ENCODE assay signal across 2 cellular contexts in genomic region chr2:64698068-64698645, GRCh38.
TF ChIP-seq lines count a peak whose summit lies in the region.

No MANE protein-coding gene starts in this region.

TF ChIP-seq in SK-N-SH, 30 proteins besides CTCF, POLR2A, EP300 and RAD21 (continued from another document):
- TF ChIP-seq REST (IDR thresholded peaks at IDR 0.05; ENCODE audit: low read depth, low read length), result no peak
- no peak for TF ChIP-seq GABPA (IDR thresholded peaks at IDR 0.05; ENCODE audit: low read depth)
- TF ChIP-seq NRF1 (IDR thresholded peaks at IDR 0.05; ENCODE audit: low read depth, low read length), result no peak
- TF ChIP-seq RXRA (IDR thresholded peaks at IDR 0.05; ENCODE audit: borderline replicate concordance, low read depth), result no peak
- TF ChIP-seq GATA2 (CRISPR knock-in tag; IDR thresholded peaks at IDR 0.05), result no peak
- no peak for TF ChIP-seq TCF12 (IDR thresholded peaks at IDR 0.05)
- TF ChIP-seq TEAD4 (IDR thresholded peaks at IDR 0.05; ENCODE audit: borderline replicate concordance, insufficient read depth), result no peak
- no peak for TF ChIP-seq MAX (IDR thresholded peaks at IDR 0.05; ENCODE audit: low read depth)
- no peak for TF ChIP-seq RFX5 (IDR thresholded peaks at IDR 0.05; ENCODE audit: low read length)
- no peak for TF ChIP-seq EZH2phosphoT487 (IDR thresholded peaks at IDR 0.05; ENCODE audit: borderline replicate concordance, low read depth)
- TF ChIP-seq ZBTB33 (IDR thresholded peaks at IDR 0.05; ENCODE audit: borderline replicate concordance, low read depth), result no peak
TF ChIP-seq in SK-N-SH: peak in this region for 0.

TF ChIP-seq in SK-N-SH treated with all-trans-retinoic acid at 6 μM for 48 hours, 23 proteins besides CTCF, POLR2A, EP300 and RAD21:
- TF ChIP-seq POU6F1 (CRISPR knock-in tag; IDR thresholded peaks at IDR 0.05; ENCODE audit: borderline replicate concordance, low read depth), result no peak
- no peak for TF ChIP-seq RARB (CRISPR knock-in tag; IDR thresholded peaks at IDR 0.05)
- no peak for TF ChIP-seq ESRRG (CRISPR knock-in tag; IDR thresholded peaks at IDR 0.05)
- TF ChIP-seq ISL1 (CRISPR knock-in tag; IDR thresholded peaks at IDR 0.05), result no peak
- TF ChIP-seq CREB5 (CRISPR knock-in tag; IDR thresholded peaks at IDR 0.05; ENCODE audit: low read depth), result no peak
- no peak for TF ChIP-seq ZC3H10 (CRISPR knock-in tag; IDR thresholded peaks at IDR 0.05)
- TF ChIP-seq GLIS3 (CRISPR knock-in tag; IDR thresholded peaks at IDR 0.05), result no peak
- no peak for TF ChIP-seq ZNF70 (CRISPR knock-in tag; IDR thresholded peaks at IDR 0.05)
- no peak for TF ChIP-seq CSDC2 (CRISPR knock-in tag; IDR thresholded peaks at IDR 0.05)
- TF ChIP-seq SNAI2 (CRISPR knock-in tag; IDR thresholded peaks at IDR 0.05), result no peak
- no peak for TF ChIP-seq CSRNP3 (CRISPR knock-in tag; IDR thresholded peaks at IDR 0.05)
- TF ChIP-seq ZFP3 (CRISPR knock-in tag; IDR thresholded peaks at IDR 0.05), result no peak
- TF ChIP-seq PATZ1 (CRISPR knock-in tag; IDR thresholded peaks at IDR 0.05; ENCODE audit: borderline replicate concordance), result no peak
TF ChIP-seq in SK-N-SH treated with all-trans-retinoic acid at 6 μM for 48 hours: peak in this region for 0.
